In genomic region chr4:147975902-147976301, GRCh38 we compare ENCODE assay signal across 16 cellular contexts.
DNase-seq lines count a peak whose midpoint lies in the region; ATAC-seq and TF ChIP-seq lines count a peak whose summit lies in the region.
"Had no signal": no experiment of that assay in that cellular context is flagged by ENCODE, and none has a peak within 500 bp of the region (broad histone marks: within the 10 kb centered on the region; RNA-seq: fewer than 3 reads in every experiment).

No MANE protein-coding gene starts in this region.

- H3K27ac ChIP-seq in RWPE2 (ENCODE audit: poor library complexity, severe bottlenecking) (no peak overlapping the region), endodermal cell (ENCODE audit: low read depth, low read length) (no peak overlapping the region), psoas muscle (peak overlapping the region; percentile 72), GM23338 (ENCODE audit: low read depth) (no peak overlapping the region)
- H3K27ac ChIP-seq: KMS-11, PC-9 had no signal

- H3K9me2 ChIP-seq in GM23338 (ENCODE audit: insufficient read depth) = peaks cover 8% of the 10 kb centered on the region; the same call in 1 of the 2 replicates

- H3K9me3 Mint-ChIP-seq in endodermal cell = peaks cover 26% of the 10 kb centered on the region
- H3K9me3 Mint-ChIP-seq in GM23338 = peaks cover 6% of the 10 kb centered on the region
- H3K9me3 Mint-ChIP-seq: activated naive CD4-positive, alpha-beta T cell treated with anti-CD3 and anti-CD28 coated beads, Interleukin-2, amount 50 U/mL, for 24 hours had no signal

- no peaks in the 10 kb centered on the region for H3K27me3 Mint-ChIP-seq in endodermal cell (ENCODE audit: insufficient read depth)
- no peaks in the 10 kb centered on the region for H3K27me3 Mint-ChIP-seq in GM23338 (ENCODE audit: insufficient read depth, low read depth, poor library complexity)
- H3K27me3 Mint-ChIP-seq: activated naive CD4-positive, alpha-beta T cell treated with anti-CD3 and anti-CD28 coated beads, Interleukin-2, amount 50 U/mL, for 24 hours had no signal

- H3K4me3 ChIP-seq in RWPE2 (ENCODE audit: severe bottlenecking) = no peak overlapping the region
- no peak overlapping the region for H3K4me3 ChIP-seq in endodermal cell (ENCODE audit: low read length)
- no peak overlapping the region for H3K4me3 ChIP-seq in psoas muscle
- H3K4me3 ChIP-seq in H7 (ENCODE audit: insufficient read depth, low read depth, low read length) = no peak overlapping the region
- H3K4me3 ChIP-seq in GM23338 = no peak overlapping the region
- H3K4me3 ChIP-seq: PC-9 had no signal

- H3K79me2 ChIP-seq in GM23338 (replicated peaks; ENCODE audit: insufficient read depth) = no peaks in the 10 kb centered on the region

- ATAC-seq in RWPE2 (ENCODE audit: low read depth) (peak; percentile 38; the same call in 1 of the 3 replicates), psoas muscle (peak; percentile 59 to 71 (median 66)), HG03108 (IDR thresholded peaks at IDR 0.05; ENCODE audit: unreplicated experiment) (no peak), GM23338 (no peak; the same call in 2 of the 3 replicates)

- 89% methylated on average over 1 of the region's 2 CpGs; no CpG with 5 or more reads in 1 of the 2 experiments for WGBS in endodermal cell (ENCODE audit: insufficient coverage in 1 of 2, insufficient read length in 1 of 2), 2 experiments
- WGBS in psoas muscle, 3 donors = 53 to 75% (median 59%) methylated on average over 2 of the region's 2 CpGs

- DNase-seq in ELR (ENCODE audit: low read depth) (peak; percentile 25), RWPE2 (ENCODE audit: low spot score) (no peak), endodermal cell (no peak), psoas muscle (no peak), AG08396 (ENCODE audit: low spot score) (no peak), H7 (no peak), GM23338 (ENCODE audit: low spot score) (no peak)
- DNase-seq: activated CD4-positive, alpha-beta T cell treated with anti-CD3 and anti-CD28 coated beads, Interleukin-2, amount 50 U/mL, for 4 hours; BE2C; effector CD4-positive, alpha-beta T cell; GOT3; NCI-H69; PC-9 had no signal

- intact Hi-C loops in psoas muscle (cut with DNase I) = no loop called here

- no peaks in the 10 kb centered on the region for H3F3A ChIP-seq in GM23338 (replicated peaks; ENCODE audit: low read depth)

- no peaks in the 10 kb centered on the region for H3K36me3 ChIP-seq in RWPE2 (ENCODE audit: low read depth)
- no peaks in the 10 kb centered on the region for H3K36me3 ChIP-seq in endodermal cell (ENCODE audit: control insufficient read depth, insufficient read depth, low read length)
- no peaks in the 10 kb centered on the region for H3K36me3 ChIP-seq in psoas muscle (ENCODE audit: insufficient read depth in 1 of 2, low read depth in 1 of 2)
- no peaks in the 10 kb centered on the region for H3K36me3 ChIP-seq in H7 (replicated peaks; ENCODE audit: control insufficient read depth, insufficient read depth, low read length)
- H3K36me3 ChIP-seq in GM23338 (ENCODE audit: insufficient read depth) = 0 out of 2 replicates have a peak, but pooled peaks cover 4% of the 10 kb centered on the region

- no peaks in the 10 kb centered on the region for H3K27me3 ChIP-seq in RWPE2 (ENCODE audit: insufficient read depth, poor library complexity, severe bottlenecking)
- no peaks in the 10 kb centered on the region for H3K27me3 ChIP-seq in endodermal cell (ENCODE audit: control insufficient read depth, insufficient read depth, low read length, poor library complexity, severe bottlenecking)
- no peaks in the 10 kb centered on the region for H3K27me3 ChIP-seq in psoas muscle (ENCODE audit: insufficient read depth in 3 of 3, low read length in 2 of 3)
- H3K27me3 ChIP-seq in H7 (ENCODE audit: control insufficient read depth, insufficient read depth, low read length) = no peaks in the 10 kb centered on the region
- no peaks in the 10 kb centered on the region for H3K27me3 ChIP-seq in GM23338 (ENCODE audit: insufficient read depth)
- H3K27me3 ChIP-seq: BE2C had no signal

- no peak overlapping the region for H3K9ac ChIP-seq in endodermal cell (ENCODE audit: extremely low read depth, low read length, poor library complexity, severe bottlenecking)
- H3K9ac ChIP-seq: KMS-11 had no signal

- H3K4me1 Mint-ChIP-seq in endodermal cell = no peaks in the 10 kb centered on the region
- peaks cover 15% of the 10 kb centered on the region for H3K4me1 Mint-ChIP-seq in GM23338

- no peak overlapping the region for H2AFZ ChIP-seq in GM23338
- H2AFZ ChIP-seq: PC-9 had no signal

- TF ChIP-seq CTCF in RWPE2 (IDR thresholded peaks at IDR 0.05; ENCODE audit: poor library complexity, severe bottlenecking) = no peak
- peak; percentile 27 for TF ChIP-seq CTCF in endodermal cell (conservative IDR thresholded peaks at IDR 0.05)
- TF ChIP-seq CTCF in psoas muscle (IDR thresholded peaks at IDR 0.05) = peak; percentile 3
- TF ChIP-seq CTCF in GM23338 (conservative IDR thresholded peaks at IDR 0.05; ENCODE audit: low read depth in 2 of 2) = no peak; a peak in 1 of 4 replicates

- H3K27ac Mint-ChIP-seq in endodermal cell (no peak overlapping the region), GM23338 (no peak overlapping the region)
- H3K27ac Mint-ChIP-seq: activated naive CD4-positive, alpha-beta T cell treated with anti-CD3 and anti-CD28 coated beads, Interleukin-2, amount 50 U/mL, for 24 hours had no signal

- H3K36me3 Mint-ChIP-seq in endodermal cell (ENCODE audit: low read depth) = peaks cover 19% of the 10 kb centered on the region
- H3K36me3 Mint-ChIP-seq in GM23338 (ENCODE audit: low read depth) = peaks cover 13% of the 10 kb centered on the region; the same call in 2 of the 3 replicates

- no peak overlapping the region for H3K4me2 ChIP-seq in GM23338
- H3K4me2 ChIP-seq: KMS-11, PC-9 had no signal

- no peaks in the 10 kb centered on the region for H3K4me1 ChIP-seq in RWPE2 (ENCODE audit: insufficient read depth, poor library complexity, severe bottlenecking)
- H3K4me1 ChIP-seq in endodermal cell (ENCODE audit: control insufficient read depth, insufficient read depth, low read length) = no peaks in the 10 kb centered on the region
- H3K4me1 ChIP-seq in psoas muscle = peaks cover 20% of the 10 kb centered on the region
- H3K4me1 ChIP-seq in GM23338 (ENCODE audit: insufficient read depth) = peaks cover 11% of the 10 kb centered on the region

- H3K4me3 Mint-ChIP-seq in endodermal cell (no peak overlapping the region), GM23338 (no peak overlapping the region)
- H3K4me3 Mint-ChIP-seq: activated naive CD4-positive, alpha-beta T cell treated with anti-CD3 and anti-CD28 coated beads, Interleukin-2, amount 50 U/mL, for 24 hours had no signal

- H3K9me3 ChIP-seq in RWPE2 (ENCODE audit: severe bottlenecking) (no peaks in the 10 kb centered on the region), endodermal cell (ENCODE audit: control insufficient read depth, low read length) (peaks cover 10% of the 10 kb centered on the region), psoas muscle (no peaks in the 10 kb centered on the region)
- H3K9me3 ChIP-seq: BE2C had no signal

- no peaks in the 10 kb centered on the region for H4K20me1 ChIP-seq in GM23338 (replicated peaks; ENCODE audit: insufficient read depth)

TF ChIP-seq in GM23338, 12 proteins besides CTCF, POLR2A, EP300 and RAD21 (continues in another document):
- TF ChIP-seq NANOG (IDR thresholded peaks at IDR 0.05; ENCODE audit: borderline replicate concordance) (no peak), EZH2phosphoT487 (IDR thresholded peaks at IDR 0.05; ENCODE audit: unreplicated experiment) (no peak), STAT1 (IDR thresholded peaks at IDR 0.05; ENCODE audit: unreplicated experiment) (no peak), EZH2 (IDR thresholded peaks at IDR 0.05; ENCODE audit: low read depth, unreplicated experiment) (no peak), JUNB (IDR thresholded peaks at IDR 0.05; ENCODE audit: unreplicated experiment) (no peak), ETS1 (IDR thresholded peaks at IDR 0.05) (no peak), CREB1 (CRISPR knock-in tag; IDR thresholded peaks at IDR 0.05; ENCODE audit: low read depth) (no peak)

Comparison
In these comparisons a context has a peak if more than half of its experiments do, and no peak if none do; other contexts are left out.
1. ATAC-seq: peak in RWPE2 (single experiment) and psoas muscle (4 of 4); none in HG03108 (single experiment) and GM23338 (single experiment).
2. CTCF ChIP-seq: peak in endodermal cell (single experiment) and psoas muscle (single experiment); none in RWPE2 (single experiment) and GM23338 (0 of 2).